ENCODE assay signal across 9 cellular contexts in the genomic region with DNA sequence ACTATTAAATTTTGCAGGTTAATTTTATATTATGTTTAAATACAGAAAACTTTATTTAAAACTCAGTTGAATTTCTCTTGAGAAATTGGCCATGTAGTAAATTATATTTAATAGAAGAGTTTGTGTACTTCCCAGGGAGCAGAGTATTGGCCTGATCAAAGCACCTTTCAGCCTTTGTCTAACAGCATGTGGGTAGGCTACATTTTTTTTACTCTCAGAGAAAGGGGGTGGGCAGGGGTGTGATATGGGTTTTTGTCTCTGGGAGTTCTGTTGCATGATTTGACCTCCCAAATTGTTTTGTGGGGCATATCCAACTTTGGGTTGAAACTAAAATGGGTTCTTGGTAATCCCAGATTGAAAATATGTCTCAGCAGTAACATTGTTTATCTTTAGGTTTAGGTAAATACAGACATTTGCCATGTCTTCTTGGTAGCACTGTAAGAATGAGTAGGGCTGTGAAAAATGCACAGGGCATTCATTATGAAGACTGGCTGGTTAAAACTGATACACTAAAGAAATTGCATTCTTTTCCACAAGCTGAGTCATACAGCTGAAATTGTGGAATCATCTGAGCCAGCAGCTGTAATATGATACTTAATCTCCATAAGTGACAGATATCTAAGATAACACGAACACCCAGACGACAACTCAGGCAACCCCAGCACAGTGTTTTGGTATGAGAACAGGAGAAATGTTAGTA.
DNase-seq lines count a peak whose midpoint lies in the region; ATAC-seq and TF ChIP-seq lines count a peak whose summit lies in the region.
"Had no signal": no experiment of that assay in that cellular context is flagged by ENCODE, and none has a peak within 500 bp of the region (broad histone marks: within the 10 kb centered on the region; RNA-seq: fewer than 3 reads in every experiment).

No MANE protein-coding gene starts in this region.

- no peak overlapping the region for H3K4me3 ChIP-seq in BJ (ENCODE audit: low read depth, low read length)
- no peak overlapping the region for H3K4me3 ChIP-seq in cardiac fibroblast (replicated peaks in 1 of 2; ENCODE audit: low read depth in 2 of 2, low read length in 2 of 2)
- no peak overlapping the region for H3K4me3 ChIP-seq in mesendoderm (ENCODE audit: low read length)
- H3K4me3 ChIP-seq in stomach, result no peak overlapping the region

- H2BK120ac ChIP-seq in mesendoderm (ENCODE audit: low read depth, low read length), result no peak overlapping the region

- intact Hi-C loops in stomach (cut with DNase I; ENCODE audit: low total_unique reads), result no loop called here

- no peak for TF ChIP-seq EP300 in stomach (IDR thresholded peaks at IDR 0.05)

- no peak overlapping the region for H2AK5ac ChIP-seq in mesendoderm (ENCODE audit: low read length)

- no CpG with 5 or more reads among the region's 2 CpGs for WGBS in mesendoderm (ENCODE audit: extremely low coverage, insufficient coverage, low lambda C conversion rate)
- WGBS in stomach, 5 donors, result 1 to 13% (median 8%) methylated on average over 2 of the region's 2 CpGs

- POLR2A ChIA-PET in BJ (lab: Charles Lee), result interaction anchor here (0.6 kb wide), 1 partner anchor 19 kb away, joined by 4 read pairs; no protein-coding TSS in a partner anchor

- CTCF ChIA-PET in BJ (lab: Yijun Ruan, JAX), result interaction anchor here (1.0 to 1.5 kb wide), 3 partner anchors 35 to 78 kb away, joined by 3 to 9 read pairs (median 4); a partner anchor contains a TSS

- H3K4me2 ChIP-seq in mesendoderm (ENCODE audit: low read length), result no peak overlapping the region

- H3K4me1 ChIP-seq in mesendoderm (ENCODE audit: control insufficient read depth, low read depth, low read length) (peaks cover 5% of the 10 kb centered on the region), stomach (peaks cover 0 to 11% (median 7%) of the 10 kb centered on the region in 4 donors)

- no peak overlapping the region for H3K56ac ChIP-seq in mesendoderm (ENCODE audit: low read length)

- H3K27me3 ChIP-seq in BJ (ENCODE audit: control insufficient read depth, insufficient read depth, low read length) (no peaks in the 10 kb centered on the region), mesendoderm (ENCODE audit: insufficient read depth, low read length, poor library complexity) (no peaks in the 10 kb centered on the region), stomach (no peaks in the 10 kb centered on the region)

- ATAC-seq in GM18517 (IDR thresholded peaks at IDR 0.05; ENCODE audit: unreplicated experiment) (no peak), HG02852 (IDR thresholded peaks at IDR 0.05; ENCODE audit: unreplicated experiment) (no peak), GM21526 (IDR thresholded peaks at IDR 0.05; ENCODE audit: low FRiP score, unreplicated experiment) (no peak)

- no peak overlapping the region for H2BK5ac ChIP-seq in mesendoderm (ENCODE audit: low read length)

- H2BK15ac ChIP-seq in mesendoderm (replicated peaks; ENCODE audit: low read depth), result peak overlapping the region; percentile 88

- H3K23ac ChIP-seq in mesendoderm (ENCODE audit: low read length), result no peak overlapping the region

- no peak overlapping the region for H4K8ac ChIP-seq in mesendoderm (ENCODE audit: low read depth, low read length)

- peak overlapping the region; percentile 56 for H3K18ac ChIP-seq in mesendoderm (ENCODE audit: low read length)

- H3K36me3 ChIP-seq in BJ (ENCODE audit: control insufficient read depth, insufficient read depth, low read length) (no peaks in the 10 kb centered on the region), mesendoderm (ENCODE audit: control insufficient read depth, insufficient read depth, low read length) (no peaks in the 10 kb centered on the region), stomach (no peaks in the 10 kb centered on the region)

- H3K79me1 ChIP-seq in mesendoderm (ENCODE audit: low read length), result no peaks in the 10 kb centered on the region

- H3K79me2 ChIP-seq in mesendoderm (ENCODE audit: control insufficient read depth, insufficient read depth, low read length), result no peaks in the 10 kb centered on the region

- no peak for TF ChIP-seq POLR2A in stomach (IDR thresholded peaks at IDR 0.05)

- no peaks in the 10 kb centered on the region for H3K9me3 ChIP-seq in stomach

- H3K9ac ChIP-seq in mesendoderm (ENCODE audit: low read length), result no peak overlapping the region

- H3K27ac ChIP-seq in mesendoderm (ENCODE audit: low read depth, low read length) (peak overlapping the region; percentile 11), stomach (no peak overlapping the region)

- TF ChIP-seq CTCF in BJ (IDR thresholded peaks at IDR 0.05; ENCODE audit: insufficient read depth, low read depth, low read length) (no peak), cardiac fibroblast (IDR thresholded peaks at IDR 0.05; ENCODE audit: low read depth, low read length) (no peak), stomach (IDR thresholded peaks at IDR 0.05) (no peak)

- no peak overlapping the region for H4K5ac ChIP-seq in mesendoderm (ENCODE audit: low read length)

- peak overlapping the region; percentile 16 for H3K4ac ChIP-seq in mesendoderm (ENCODE audit: low read depth, low read length)

- DNase-seq in BJ (ENCODE audit: low read depth) (peak; percentile 79), Kasumi-1 (lab: John Stamatoyannopoulos, UW) (peak; percentile 0 to 2), cardiac fibroblast (ENCODE audit: low read depth in 2 of 2) (peak; percentile 79 to 93), mesendoderm (peak; percentile 70), stomach (no peak)
- DNase-seq: DMS79 treated with DMSO at 0.1 percent for 48 hours had no signal
